Comparison of ENCODE assay signal across 8 cellular contexts in genomic region chr13:20566424-20566916, GRCh38. TPM values are rescaled to one million over a fixed set of nuclear protein-coding genes. Genes with fewer than 3 reads are reported as not detected.
DNase-seq lines count a peak whose midpoint lies in the region; ATAC-seq and TF ChIP-seq lines count a peak whose summit lies in the region.

No MANE protein-coding gene starts in this region.

- no peak overlapping the region for H2BK20ac ChIP-seq in H9 (ENCODE audit: low read depth, low read length, poor library complexity, severe bottlenecking)

- H2BK120ac ChIP-seq in H9 (ENCODE audit: low read depth, low read length, poor library complexity, severe bottlenecking), result no peak overlapping the region

- H2AFZ ChIP-seq in H9 (ENCODE audit: low read length) (no peak overlapping the region), osteoblast (ENCODE audit: low read length) (peak overlapping the region; percentile 76)

- H4K91ac ChIP-seq in H9 (ENCODE audit: insufficient read length, low read depth, low read length), result no peak overlapping the region

- peaks cover 8 to 12% of the 10 kb centered on the region in 2 experiments for H3K4me1 Mint-ChIP-seq in H9
- peaks cover 18% of the 10 kb centered on the region for H3K4me1 Mint-ChIP-seq in activated B cell treated with CpG ODN at 0.5 μM for 24 hours

- ATAC-seq in activated B cell treated with CpG ODN at 0.5 μM for 24 hours (ENCODE audit: low read depth) (peak; percentile 49), foreskin keratinocyte (peak; percentile 79)

- no peak overlapping the region for H3K56ac ChIP-seq in H9 (ENCODE audit: insufficient read length, low read depth, low read length)

- H3K79me2 ChIP-seq in H9 (ENCODE audit: insufficient read depth, low read length) (no peaks in the 10 kb centered on the region), osteoblast (ENCODE audit: insufficient read depth, low read length) (peaks cover 5% of the 10 kb centered on the region)

- H3K4me3 Mint-ChIP-seq in H9 (peak overlapping the region; percentile 84 to 93), activated B cell treated with CpG ODN at 0.5 μM for 24 hours (peak overlapping the region; percentile 92)

- no peaks in the 10 kb centered on the region for H3K36me3 ChIP-seq in osteoblast (ENCODE audit: insufficient read depth, low read length)

- no peak overlapping the region for H2BK15ac ChIP-seq in H9 (ENCODE audit: low read depth, low read length)

- no peak overlapping the region for H3T11ph ChIP-seq in H9 (ENCODE audit: low read length)

- H2BK5ac ChIP-seq in H9 (ENCODE audit: insufficient read length, low read length), result no peak overlapping the region

- H3K27me3 Mint-ChIP-seq in H9 (ENCODE audit: low read depth) (peaks cover 16% of the 10 kb centered on the region), activated B cell treated with CpG ODN at 0.5 μM for 24 hours (no peaks in the 10 kb centered on the region)

- H3K27ac ChIP-seq in H9 (ENCODE audit: insufficient read length, low read depth, low read length), result no peak overlapping the region
- peak overlapping the region; percentile 22 for H3K27ac ChIP-seq in foreskin keratinocyte
- H3K27ac ChIP-seq in osteoblast (ENCODE audit: low read depth, low read length), result peak overlapping the region; percentile 94

- no peak overlapping the region for H3K4ac ChIP-seq in H9 (ENCODE audit: low read depth, low read length)

- intact Hi-C loops in activated B cell treated with CpG ODN at 0.5 μM for 24 hours (cut with micrococcal nuclease), result loop anchor here (1.0 to 5.0 kb wide), 5 partner anchors 22 to 731 kb away; no protein-coding TSS in a partner anchor

- POLR2A ChIA-PET in activated B cell treated with CpG ODN at 0.5 μM for 24 hours (lab: Charles Lee), result interaction anchor here (0.6 to 2.3 kb wide), 5 partner anchors 20 to 705 kb away, joined by 3 to 14 read pairs (median 6); partner anchors contain the start of genes CRYL1 and XPO4

- H3K9me3 Mint-ChIP-seq in H9, result peaks cover 20 to 25% of the 10 kb centered on the region in 2 experiments
- peaks cover 6% of the 10 kb centered on the region for H3K9me3 Mint-ChIP-seq in activated B cell treated with CpG ODN at 0.5 μM for 24 hours

- H3K4me2 ChIP-seq in H9 (ENCODE audit: insufficient read depth, insufficient read length, low read length), result peak overlapping the region; percentile 82
- H3K4me2 ChIP-seq in osteoblast (ENCODE audit: insufficient read depth, low read length), result peak overlapping the region; percentile 87

- H3K9me3 ChIP-seq in H9 (ENCODE audit: control insufficient read depth, low read depth, low read length) (no peaks in the 10 kb centered on the region), osteoblast (ENCODE audit: low read depth, low read length) (peaks cover 6% of the 10 kb centered on the region)

- H3K23ac ChIP-seq in H9 (ENCODE audit: insufficient read length, low read depth, low read length), result no peak overlapping the region

- H3K9ac ChIP-seq in H9 (ENCODE audit: extremely low read depth, insufficient read length, low read length), result peak overlapping the region; percentile 60

- no peaks in the 10 kb centered on the region for H3K79me1 ChIP-seq in H9 (ENCODE audit: insufficient read depth, low read depth, low read length, poor library complexity, severe bottlenecking)

- H4K8ac ChIP-seq in H9 (replicated peaks; ENCODE audit: insufficient read length, low read depth, low read length), result no peak overlapping the region

- WGBS in H9 (ENCODE audit: extremely low coverage, insufficient read length, low lambda C conversion rate), result no CpG with 5 or more reads among the region's 23 CpGs

- TF ChIP-seq CTCF in H9 (conservative IDR thresholded peaks at IDR 0.05), result no peak
- TF ChIP-seq CTCF in activated B cell treated with CpG ODN at 0.5 μM for 24 hours (IDR thresholded peaks at IDR 0.05), result no peak
- peak; percentile 14 for TF ChIP-seq CTCF in foreskin keratinocyte (conservative IDR thresholded peaks at IDR 0.05)
- TF ChIP-seq CTCF in osteoblast (IDR thresholded peaks at IDR 0.05; ENCODE audit: extremely low read depth, low read depth, low read length), result no peak

- H2AK5ac ChIP-seq in H9 (ENCODE audit: insufficient read length, low read length), result no peak overlapping the region

- H3K4me3 ChIP-seq in osteoblast (ENCODE audit: insufficient read depth, low read length), result peak overlapping the region; percentile 83

- peak overlapping the region; percentile 94 for H3K14ac ChIP-seq in H9 (ENCODE audit: insufficient read depth, low read length)

- peaks cover 10% of the 10 kb centered on the region for H3K23me2 ChIP-seq in H9 (ENCODE audit: insufficient read length, low read depth, low read length, poor library complexity, severe bottlenecking)

- H3K18ac ChIP-seq in H9 (ENCODE audit: insufficient read length, low read depth, low read length), result peak overlapping the region; percentile 95

- no peak overlapping the region for H2BK12ac ChIP-seq in H9 (ENCODE audit: insufficient read length, low read depth, low read length)

- H3K27ac Mint-ChIP-seq in H9 (peak overlapping the region; percentile 80 to 96 (median 96); a peak in 6 of 7 replicates), activated B cell treated with CpG ODN at 0.5 μM for 24 hours (peak overlapping the region; percentile 89)

- H3K36me3 Mint-ChIP-seq in H9 (ENCODE audit: insufficient read depth in 1 of 3, low read depth in 3 of 3) (peaks cover 4 to 20% (median 12%) of the 10 kb centered on the region in 3 experiments), activated B cell treated with CpG ODN at 0.5 μM for 24 hours (ENCODE audit: low read depth) (peaks cover 5% of the 10 kb centered on the region)

- no peaks in the 10 kb centered on the region for H3K4me1 ChIP-seq in H9 (ENCODE audit: insufficient read depth, low read length)
- H3K4me1 ChIP-seq in foreskin keratinocyte, result no peaks in the 10 kb centered on the region
- peaks cover 13% of the 10 kb centered on the region for H3K4me1 ChIP-seq in osteoblast (ENCODE audit: insufficient read depth, low read length)

- H3K27me3 ChIP-seq in H9 (ENCODE audit: insufficient read depth, low read length) (no peaks in the 10 kb centered on the region), foreskin keratinocyte (no peaks in the 10 kb centered on the region), osteoblast (ENCODE audit: insufficient read depth, low read length) (no peaks in the 10 kb centered on the region)

- DNase-seq in SIG-M5 treated with dmso at 0.1 percent for 504 hours (lab: John Stamatoyannopoulos, UW; ENCODE audit: unreplicated experiment), result peak; percentile 76
- DNase-seq in SIG-M5 (lab: John Stamatoyannopoulos, UW), result no peak
- no peak for DNase-seq in H9
- DNase-seq in MV-4-11 (lab: John Stamatoyannopoulos, UW), result peak; percentile 47
- DNase-seq in activated B cell treated with CpG ODN at 0.5 μM for 24 hours, result no peak
- DNase-seq in foreskin keratinocyte, result peak; percentile 81 to 86
- DNase-seq in osteoblast (ENCODE audit: insufficient read length, low spot score, missing footprints), result peak; percentile 86
- DNase-seq in epidermal melanocyte (ENCODE audit: insufficient read length, low spot score), result no peak

- H4K20me1 ChIP-seq in H9 (ENCODE audit: control insufficient read depth, insufficient read depth, insufficient read length) (no peaks in the 10 kb centered on the region), osteoblast (ENCODE audit: insufficient read depth, low read length) (no peaks in the 10 kb centered on the region)

- CTCF ChIA-PET in activated B cell treated with CpG ODN at 0.5 μM for 24 hours (lab: Charles Lee), result no interaction called here

- H4K5ac ChIP-seq in H9 (ENCODE audit: insufficient read length, low read depth, low read length), result no peak overlapping the region

RNA-seq across cellular contexts. Expression of gene IFT88, which starts 0.5 kb away (rescaled TPM):
- 5.2 and 5.6 TPM in 2 replicates for total RNA-seq in H9 (2021)
- 16.4 and 17.3 TPM in 2 replicates for total RNA-seq in activated B cell treated with CpG ODN at 0.5 μM for 24 hours
- total RNA-seq in foreskin keratinocyte, result 9.0 and 9.9 TPM in 2 replicates
- polyA plus RNA-seq in foreskin keratinocyte, result 4.3 and 4.8 TPM in 2 replicates
- 20.3 and 20.9 TPM in 2 replicates for total RNA-seq in osteoblast

RNA-seq across cellular contexts. Expression of gene CRYL1, which starts 40.8 kb away (rescaled TPM):
- total RNA-seq in H9 (2021) (3.2 and 3.7 TPM in 2 replicates), activated B cell treated with CpG ODN at 0.5 μM for 24 hours (9.2 and 9.6 TPM in 2 replicates), foreskin keratinocyte (14.1 and 15.2 TPM in 2 replicates), osteoblast (12.7 and 13.0 TPM in 2 replicates)
- polyA plus RNA-seq in foreskin keratinocyte, result 18.5 and 19.1 TPM in 2 replicates

Comparison
In these comparisons a context has a peak if more than half of its experiments do, and no peak if none do; other contexts are left out.
1. DNase-seq: peak in SIG-M5 treated with dmso at 0.1 percent for 504 hours (single experiment), MV-4-11 (single experiment), foreskin keratinocyte (2 of 2) and osteoblast (single experiment); none in SIG-M5 (single experiment), H9 (single experiment), activated B cell treated with CpG ODN at 0.5 μM for 24 hours (single experiment) and epidermal melanocyte (single experiment).